Comparison of ENCODE assay signal across 15 cellular contexts in genomic region chr9:93128715-93129224, GRCh38. TPM values are rescaled to one million over a fixed set of nuclear protein-coding genes. Genes with fewer than 3 reads are reported as not detected.
A peak's percentile ranks its signal among the peaks of the same experiment; 100 is the strongest.
DNase-seq lines count a peak whose midpoint lies in the region; ATAC-seq, FAIRE-seq and TF ChIP-seq lines count a peak whose summit lies in the region.
"Had no signal": no experiment of that assay in that cellular context is flagged by ENCODE, and none has a peak within 500 bp of the region (broad histone marks: within the 10 kb centered on the region; RNA-seq: fewer than 3 reads in every experiment).

No MANE protein-coding gene starts in this region.

- 69% methylated on average over 8 of the region's 10 CpGs for WGBS in suprapubic skin

- H3K27ac ChIP-seq in suprapubic skin (peak overlapping the region; percentile 94), Karpas-422 (ENCODE audit: low read length) (no peak overlapping the region)
- H3K27ac ChIP-seq: SK-N-MC had no signal

- peaks cover 6% of the 10 kb centered on the region; the same call in 1 of the 2 replicates for H4K20me1 ChIP-seq in Karpas-422 (ENCODE audit: insufficient read depth, low read depth, low read length)

- H3K27ac Mint-ChIP-seq in activated naive CD4-positive, alpha-beta T cell treated with anti-CD3 and anti-CD28 coated beads for 36 hours = peak overlapping the region; percentile 16
- peak overlapping the region; percentile 63 for H3K27ac Mint-ChIP-seq in activated T-helper 17 cell treated with anti-CD3 and anti-CD28 coated beads, Interleukin-2, amount 50 U/mL, for 72 hours
- H3K27ac Mint-ChIP-seq in immature natural killer cell = peak overlapping the region; percentile 2 to 60 (median 28)

- no peak overlapping the region for H3K4me3 Mint-ChIP-seq in activated naive CD4-positive, alpha-beta T cell treated with anti-CD3 and anti-CD28 coated beads for 36 hours
- peak overlapping the region; percentile 96 for H3K4me3 Mint-ChIP-seq in activated T-helper 17 cell treated with anti-CD3 and anti-CD28 coated beads, Interleukin-2, amount 50 U/mL, for 72 hours
- H3K4me3 Mint-ChIP-seq in immature natural killer cell = peak overlapping the region in 1 of 5 donors; percentile 39

- H2AFZ ChIP-seq in Karpas-422 (ENCODE audit: low read length) = no peak overlapping the region

- peaks cover 78% of the 10 kb centered on the region for H3K4me1 ChIP-seq in suprapubic skin
- peaks cover 10% of the 10 kb centered on the region for H3K4me1 ChIP-seq in Karpas-422 (ENCODE audit: low read length)

- H3K9me2 ChIP-seq in Karpas-422 (replicated peaks; ENCODE audit: insufficient read depth, low read length) = no peaks in the 10 kb centered on the region

- no peaks in the 10 kb centered on the region for H3K27me3 Mint-ChIP-seq in activated naive CD4-positive, alpha-beta T cell treated with anti-CD3 and anti-CD28 coated beads for 36 hours (ENCODE audit: low read depth)
- H3K27me3 Mint-ChIP-seq in activated T-helper 17 cell treated with anti-CD3 and anti-CD28 coated beads, Interleukin-2, amount 50 U/mL, for 72 hours = no peaks in the 10 kb centered on the region
- H3K27me3 Mint-ChIP-seq in immature natural killer cell (ENCODE audit: low read depth in 3 of 3) = peaks cover 6 to 12% (median 11%) of the 10 kb centered on the region in 3 donors

- H3K4me1 Mint-ChIP-seq in activated naive CD4-positive, alpha-beta T cell treated with anti-CD3 and anti-CD28 coated beads for 36 hours (ENCODE audit: low read depth) = peaks cover 74% of the 10 kb centered on the region
- peaks cover 20% of the 10 kb centered on the region for H3K4me1 Mint-ChIP-seq in activated T-helper 17 cell treated with anti-CD3 and anti-CD28 coated beads, Interleukin-2, amount 50 U/mL, for 72 hours
- peaks cover 52 to 59% of the 10 kb centered on the region in 2 donors for H3K4me1 Mint-ChIP-seq in immature natural killer cell

- no peak for DNase-seq in activated naive CD4-positive, alpha-beta T cell treated with anti-CD3 and anti-CD28 coated beads for 36 hours
- no peak for DNase-seq in activated naive CD4-positive, alpha-beta T cell treated with anti-CD3 and anti-CD28 coated beads, Interleukin-2, amount 50 U/mL, for 16 hours
- DNase-seq in immature natural killer cell (no peak), suprapubic skin (ENCODE audit: low spot score in 2 of 2) (no peak), Karpas-422 (no peak), D721Med (ENCODE audit: insufficient read length, low spot score) (no peak), MG63 (no peak)
- DNase-seq: NCI-H2029 treated with DMSO at 0.1 percent for 48 hours; NK-92 treated with Interleukin-12 subunit alpha and Interleukin-12 subunit beta, amount 100 ng/mL, for 24 hours had no signal

- H3K4me3 ChIP-seq in suprapubic skin = no peak overlapping the region
- no peak overlapping the region for H3K4me3 ChIP-seq in Karpas-422 (ENCODE audit: low read length)
- H3K4me3 ChIP-seq in MG63 = no peak overlapping the region
- H3K4me3 ChIP-seq: SK-N-MC had no signal

- no peaks in the 10 kb centered on the region for H3K79me2 ChIP-seq in Karpas-422 (ENCODE audit: low read length)

- peaks cover 21% of the 10 kb centered on the region for H3K36me3 ChIP-seq in suprapubic skin
- H3K36me3 ChIP-seq in Karpas-422 (ENCODE audit: insufficient read depth, low read length) = no peaks in the 10 kb centered on the region
- peaks cover 14% of the 10 kb centered on the region for H3K36me3 ChIP-seq in MG63

- CTCF ChIA-PET in activated naive CD4-positive, alpha-beta T cell treated with anti-CD3 and anti-CD28 coated beads for 36 hours (lab: Charles Lee) = interaction anchor here (0.6 to 2.1 kb wide), 4 partner anchors 10 to 172 kb away, joined by 3 to 12 read pairs (median 4); no protein-coding TSS in a partner anchor

- no peak for TF ChIP-seq EP300 in suprapubic skin (IDR thresholded peaks at IDR 0.05)

- peaks cover 41% of the 10 kb centered on the region for H3K36me3 Mint-ChIP-seq in activated naive CD4-positive, alpha-beta T cell treated with anti-CD3 and anti-CD28 coated beads for 36 hours (ENCODE audit: low read depth)
- H3K36me3 Mint-ChIP-seq in activated T-helper 17 cell treated with anti-CD3 and anti-CD28 coated beads, Interleukin-2, amount 50 U/mL, for 72 hours (ENCODE audit: low read depth) = peaks cover 100% of the 10 kb centered on the region
- H3K36me3 Mint-ChIP-seq in immature natural killer cell = peaks cover 0 to 4% (median 0%) of the 10 kb centered on the region in 3 donors

- TF ChIP-seq POLR2A in suprapubic skin (IDR thresholded peaks at IDR 0.05) = no peak

- H3K4me2 ChIP-seq in Karpas-422 (ENCODE audit: low read depth, low read length, poor library complexity, severe bottlenecking) = no peak overlapping the region

- H3K9me3 Mint-ChIP-seq in activated naive CD4-positive, alpha-beta T cell treated with anti-CD3 and anti-CD28 coated beads for 36 hours = no peaks in the 10 kb centered on the region
- H3K9me3 Mint-ChIP-seq in activated T-helper 17 cell treated with anti-CD3 and anti-CD28 coated beads, Interleukin-2, amount 50 U/mL, for 72 hours = no peaks in the 10 kb centered on the region
- H3K9me3 Mint-ChIP-seq in immature natural killer cell = no peaks in the 10 kb centered on the region

- H3K9ac ChIP-seq in Karpas-422 (ENCODE audit: low read length) = no peak overlapping the region

- no peak for ATAC-seq in activated T-helper 17 cell treated with anti-CD3 and anti-CD28 coated beads, Interleukin-2, amount 50 U/mL, for 72 hours (replicated peaks)
- ATAC-seq: activated CD4-positive, CD25-positive, alpha-beta regulatory T cell treated with anti-CD3 and anti-CD28 coated beads, Interleukin-2, amount 50 U/mL, for 24 hours had no signal

- H3K9me3 ChIP-seq in suprapubic skin = no peaks in the 10 kb centered on the region
- no peaks in the 10 kb centered on the region for H3K9me3 ChIP-seq in Karpas-422 (ENCODE audit: low read length)
- H3K9me3 ChIP-seq in MG63 = no peaks in the 10 kb centered on the region

- no peaks in the 10 kb centered on the region for H3K27me3 ChIP-seq in suprapubic skin
- no peaks in the 10 kb centered on the region for H3K27me3 ChIP-seq in Karpas-422 (ENCODE audit: low read length)
- H3K27me3 ChIP-seq in MG63 = no peaks in the 10 kb centered on the region

- no peak for TF ChIP-seq CTCF in suprapubic skin (IDR thresholded peaks at IDR 0.05)
- TF ChIP-seq CTCF in D721Med (IDR thresholded peaks at IDR 0.05; ENCODE audit: insufficient read depth, missing control alignments) = no peak

- FAIRE-seq in D721Med (lab: Jason Lieb, UNC) = no peak
- FAIRE-seq: islet of Langerhans, urothelium cell line had no signal

- intact Hi-C loops in activated naive CD4-positive, alpha-beta T cell treated with anti-CD3 and anti-CD28 coated beads for 36 hours (cut with micrococcal nuclease) = no loop called here

RNA-seq across cellular contexts. Expression of gene NINJ1, which starts 5.3 kb away (rescaled TPM):
- total RNA-seq in activated naive CD4-positive, alpha-beta T cell treated with anti-CD3 and anti-CD28 coated beads for 36 hours = 10 to 100 TPM; 93.9 to 96.9 TPM
- 100 to 1,000 TPM in 1 of 2 donors, 10 to 100 TPM in 1; 56.0 to 197 TPM for total RNA-seq in activated T-helper 17 cell treated with anti-CD3 and anti-CD28 coated beads, Interleukin-2, amount 50 U/mL, for 72 hours
- polyA plus RNA-seq in immature natural killer cell = 10 to 100 TPM; 51.3 to 91.0 (median 54.0) TPM
- 100 to 1,000 TPM in 3 of 4 donors, 10 to 100 TPM in 1; 88.3 to 158 (median 113) TPM for total RNA-seq in suprapubic skin
- total RNA-seq in Karpas-422 (2014; rRNA removed; shearing (Covaris generic); ENCODE audit: low replicate concordance) = 10.3 and 10.4 TPM in 2 replicates
- total RNA-seq in MG63 (2014; rRNA removed; shearing (Covaris generic); ENCODE audit: low replicate concordance) = 22.5 and 71.0 TPM in 2 replicates

RNA-seq across cellular contexts. Expression of gene CARD19, which starts 32.8 kb away (rescaled TPM):
- 10 to 100 TPM; 51.4 to 52.0 TPM for total RNA-seq in activated naive CD4-positive, alpha-beta T cell treated with anti-CD3 and anti-CD28 coated beads for 36 hours
- total RNA-seq in activated T-helper 17 cell treated with anti-CD3 and anti-CD28 coated beads, Interleukin-2, amount 50 U/mL, for 72 hours = 10 to 100 TPM; 83.6 to 87.3 TPM
- 100 to 1,000 TPM in 1 of 3 donors, 10 to 100 TPM in 2; 55.1 to 105 (median 78.8) TPM for polyA plus RNA-seq in immature natural killer cell
- total RNA-seq in suprapubic skin = 10 to 100 TPM; 43.2 to 63.6 (median 54.3) TPM
- 5.5 and 11.4 TPM in 2 replicates for total RNA-seq in Karpas-422 (2014; rRNA removed; shearing (Covaris generic); ENCODE audit: low replicate concordance)
- 77.4 and 103 TPM in 2 replicates for total RNA-seq in MG63 (2014; rRNA removed; shearing (Covaris generic); ENCODE audit: low replicate concordance)

RNA-seq across cellular contexts. Expression of gene WNK2, which starts 55.2 kb away (rescaled TPM):
- 1 to 10 TPM; 5.2 to 5.8 TPM for total RNA-seq in activated naive CD4-positive, alpha-beta T cell treated with anti-CD3 and anti-CD28 coated beads for 36 hours
- under 1 TPM; 0.39 to 0.93 TPM for total RNA-seq in activated T-helper 17 cell treated with anti-CD3 and anti-CD28 coated beads, Interleukin-2, amount 50 U/mL, for 72 hours
- polyA plus RNA-seq in immature natural killer cell = not detected
- total RNA-seq in suprapubic skin = 10 to 100 TPM; 39.5 to 93.7 (median 45.3) TPM
- total RNA-seq in Karpas-422 (2014; rRNA removed; shearing (Covaris generic); ENCODE audit: low replicate concordance) = not detected in 2 replicates
- 0.17 and 1.1 TPM in 2 replicates for total RNA-seq in MG63 (2014; rRNA removed; shearing (Covaris generic); ENCODE audit: low replicate concordance)
- total RNA-seq: fibroblast of villous mesenchyme had no signal

Comparison
In these comparisons a context has a peak if more than half of its experiments do, and no peak if none do; other contexts are left out.
1. RNA of gene WNK2, which starts 55.2 kb away (total RNA-seq): 39.5 to 93.7 TPM in suprapubic skin; 5.2 to 5.8 TPM in activated naive CD4-positive, alpha-beta T cell treated with anti-CD3 and anti-CD28 coated beads for 36 hours, 0.17 to 1.1 TPM in MG63, 0.39 to 0.93 TPM in activated T-helper 17 cell treated with anti-CD3 and anti-CD28 coated beads, Interleukin-2, amount 50 U/mL, for 72 hours and not detected in Karpas-422; every median in the first group is over 4 times any median in the second.
2. Peak in every context shown above with its lines, with median percentiles within 50 percentile points of each other: H3K27ac Mint-ChIP-seq.